In genomic region chr16:3050487-3050886, GRCh38 we compare ENCODE assay signal across 21 cellular contexts. TPM values are rescaled to one million over a fixed set of nuclear protein-coding genes. Genes with fewer than 3 reads are reported as not detected.
"Had no signal": no experiment of that assay in that cellular context is flagged by ENCODE, and none has a peak within 500 bp of the region (broad histone marks: within the 10 kb centered on the region; RNA-seq: fewer than 3 reads in every experiment).

No MANE protein-coding gene starts in this region.

- H3K4me3 Mint-ChIP-seq: activated naive CD8-positive, alpha-beta T cell; immature natural killer cell; naive B cell; stimulated activated naive B cell treated with anti-CD40 and anti-IgM and Interleukin-4, amounts not matched to agents 10 μg/mL and 1 μg/mL and 100 μg/mL, for 72 hours; T-helper 17 cell had no signal

- H3K9me3 ChIP-seq: prostate gland, right lobe of liver had no signal

- H3K4me3 ChIP-seq: dorsolateral prefrontal cortex, lung, prostate gland, right lobe of liver had no signal

- H3K36me3 Mint-ChIP-seq: naive B cell had no signal

- DNase-seq: activated CD4-positive, alpha-beta T cell treated with anti-CD3 and anti-CD28 coated beads, Interleukin-2, amount 50 U/mL, for 4 hours; activated CD4-positive, CD25-positive, alpha-beta regulatory T cell; activated effector memory CD4-positive, alpha-beta T cell treated with Interleukin-2 at 50 U/mL for 16 hours; aorta; dorsolateral prefrontal cortex; glutamatergic neuron; immature natural killer cell; midbrain; naive B cell; occipital lobe; right lobe of liver; stimulated activated CD4-positive, alpha-beta T cell treated with anti-CD3 and anti-CD28 coated beads, Interleukin-1b, Interleukin-23, amount 100 ng/mL, for 48 hours; stimulated activated naive B cell treated with anti-CD40 and anti-IgM and Interleukin-4, amounts not matched to agents 10 μg/mL and 1 μg/mL and 100 μg/mL, for 72 hours; T-helper 17 cell; trophoblast cell had no signal

- ATAC-seq: esophagus mucosa; right lobe of liver; SK-N-SH treated with all-trans-retinoic acid at 6 μM for 48 hours; stimulated activated naive B cell treated with anti-CD40 and anti-IgM and Interleukin-4, amounts not matched to agents 10 μg/mL and 1 μg/mL and 100 μg/mL, for 72 hours; T-helper 17 cell had no signal

- H3K27ac Mint-ChIP-seq: activated naive CD8-positive, alpha-beta T cell; naive B cell; stimulated activated naive B cell treated with anti-CD40 and anti-IgM and Interleukin-4, amounts not matched to agents 10 μg/mL and 1 μg/mL and 100 μg/mL, for 72 hours; T-helper 17 cell had no signal

- H3K27ac ChIP-seq: dorsolateral prefrontal cortex, prostate gland, right lobe of liver had no signal

- H3K9me3 Mint-ChIP-seq: immature natural killer cell; naive B cell; stimulated activated naive B cell treated with anti-CD40 and anti-IgM and Interleukin-4, amounts not matched to agents 10 μg/mL and 1 μg/mL and 100 μg/mL, for 72 hours had no signal

- H3K36me3 ChIP-seq: prostate gland, right lobe of liver had no signal

- H3K27me3 Mint-ChIP-seq: activated naive CD8-positive, alpha-beta T cell had no signal

RNA-seq across cellular contexts. Expression of gene BICDL2, which starts 13.7 kb away (rescaled TPM):
- total RNA-seq: occipital lobe, subcutaneous adipose tissue, T-helper 17 cell had no signal
- polyA plus RNA-seq: immature natural killer cell had no signal
